In genomic region chr1:225817611-225818061, GRCh38 we compare ENCODE assay signal across 8 cellular contexts. TPM values are rescaled to one million over a fixed set of nuclear protein-coding genes. Genes with fewer than 3 reads are reported as not detected.
DNase-seq lines count a peak whose midpoint lies in the region; ATAC-seq and TF ChIP-seq lines count a peak whose summit lies in the region.

No MANE protein-coding gene starts in this region.

- H3F3A ChIP-seq in neural progenitor cell (ENCODE audit: low read depth), result peaks cover 10% of the 10 kb centered on the region

- TF ChIP-seq CTCF in HFFc6 (IDR thresholded peaks at IDR 0.05) (no peak), RWPE1 (conservative IDR thresholded peaks at IDR 0.05; ENCODE audit: low read depth) (no peak), fibroblast of pulmonary artery (IDR thresholded peaks at IDR 0.05; ENCODE audit: low read length, missing control alignments) (no peak), neural progenitor cell (IDR thresholded peaks at IDR 0.05) (no peak)

- H3K9ac ChIP-seq in neural progenitor cell, result no peak overlapping the region

- H3K36me3 Mint-ChIP-seq in HFFc6 (ENCODE audit: low read depth) (no peaks in the 10 kb centered on the region), neural progenitor cell (no peaks in the 10 kb centered on the region)

- H3K27ac ChIP-seq in RWPE1, result peak overlapping the region; percentile 93
- H3K27ac ChIP-seq in neural progenitor cell, result no peak overlapping the region

- H3K9me3 Mint-ChIP-seq in HFFc6 (no peaks in the 10 kb centered on the region), neural progenitor cell (no peaks in the 10 kb centered on the region)

- no peaks in the 10 kb centered on the region for H3K36me3 ChIP-seq in neural progenitor cell

- no peaks in the 10 kb centered on the region for H3K79me2 ChIP-seq in neural progenitor cell (ENCODE audit: low read depth)

- H4K20me1 ChIP-seq in neural progenitor cell (ENCODE audit: low read depth), result peaks cover 5% of the 10 kb centered on the region

- H3K4me2 ChIP-seq in neural progenitor cell, result no peak overlapping the region

- peaks cover 37% of the 10 kb centered on the region for H3K4me1 ChIP-seq in neural progenitor cell

- H2AFZ ChIP-seq in neural progenitor cell (replicated peaks), result no peak overlapping the region

- H3K4me3 Mint-ChIP-seq in HFFc6 (no peak overlapping the region; the same call in 1 of the 2 replicates), neural progenitor cell (no peak overlapping the region)

- H3K4me3 ChIP-seq in fibroblast of pulmonary artery (replicated peaks; ENCODE audit: low read depth, low read length) (no peak overlapping the region), neural progenitor cell (no peak overlapping the region)

- H3K4me1 Mint-ChIP-seq in HFFc6 (ENCODE audit: low read depth) (peaks cover 26% of the 10 kb centered on the region), neural progenitor cell (peaks cover 33% of the 10 kb centered on the region)

- H3K27me3 Mint-ChIP-seq in HFFc6 (ENCODE audit: insufficient read depth), result peaks cover 3% of the 10 kb centered on the region; the same call in 1 of the 2 replicates
- peaks cover 4% of the 10 kb centered on the region for H3K27me3 Mint-ChIP-seq in neural progenitor cell (ENCODE audit: insufficient read depth, low read depth)

- no peaks in the 10 kb centered on the region for H3K27me3 ChIP-seq in neural progenitor cell

- H3K9me3 ChIP-seq in neural progenitor cell (ENCODE audit: low read depth), result no peaks in the 10 kb centered on the region

- CTCF ChIA-PET in RWPE1 (lab: Yijun Ruan, JAX), result interaction anchor here (0.7 to 1.0 kb wide), 2 partner anchors 10 to 170 kb away, joined by 3 to 8 read pairs; no protein-coding TSS in a partner anchor

- DNase-seq in HFFc6, result peak; percentile 84
- DNase-seq in RWPE1 (ENCODE audit: low spot score), result peak; percentile 84
- DNase-seq in fibroblast of pulmonary artery (ENCODE audit: low read depth), result peak; percentile 93
- DNase-seq in neural progenitor cell (ENCODE audit: low spot score), result no peak
- DNase-seq in NCI-H524 (lab: John Stamatoyannopoulos, UW), result no peak
- no peak for DNase-seq in NAMALWA (ENCODE audit: low spot score)

- ATAC-seq in HG03175 (IDR thresholded peaks at IDR 0.05; ENCODE audit: unreplicated experiment) (no peak), HG02938 (IDR thresholded peaks at IDR 0.05; ENCODE audit: unreplicated experiment) (no peak)

- H3K27ac Mint-ChIP-seq in HFFc6, result peak overlapping the region; percentile 94
- peak overlapping the region; percentile 37 for H3K27ac Mint-ChIP-seq in neural progenitor cell

- POLR2A ChIA-PET in RWPE1 (lab: Yijun Ruan, JAX; ENCODE audit: low non-redundant PET), result no interaction called here

RNA-seq across cellular contexts. Expression of gene EPHX1, which starts 7.7 kb away (rescaled TPM):
- 10 to 100 TPM; 30.3 to 38.7 (median 34.9) TPM for total RNA-seq in HFFc6 (2021; fragmentation: NEBNext Ultra II Directional; extraction: Animal tissue kit (Norgen Biotek cat#: 25700))
- 4.3 and 5.7 TPM in 2 replicates for total RNA-seq in neural progenitor cell (ENCODE audit: low replicate concordance)

RNA-seq across cellular contexts. Expression of gene SRP9, which starts 40.0 kb away (rescaled TPM):
- total RNA-seq in HFFc6 (2021; fragmentation: NEBNext Ultra II Directional; extraction: Animal tissue kit (Norgen Biotek cat#: 25700)), result 100 to 1,000 TPM; 219 to 277 (median 246) TPM
- 751 and 1,104 TPM in 2 replicates for total RNA-seq in neural progenitor cell (ENCODE audit: low replicate concordance)

Comparison
In these comparisons a context has a peak if more than half of its experiments do, and no peak if none do; other contexts are left out.
1. DNase-seq: peak in HFFc6 (single experiment), RWPE1 (single experiment) and fibroblast of pulmonary artery (single experiment); none in neural progenitor cell (single experiment), NCI-H524 (0 of 2) and NAMALWA (single experiment).